ENCODE assay signal across 25 cellular contexts in the genomic region with DNA sequence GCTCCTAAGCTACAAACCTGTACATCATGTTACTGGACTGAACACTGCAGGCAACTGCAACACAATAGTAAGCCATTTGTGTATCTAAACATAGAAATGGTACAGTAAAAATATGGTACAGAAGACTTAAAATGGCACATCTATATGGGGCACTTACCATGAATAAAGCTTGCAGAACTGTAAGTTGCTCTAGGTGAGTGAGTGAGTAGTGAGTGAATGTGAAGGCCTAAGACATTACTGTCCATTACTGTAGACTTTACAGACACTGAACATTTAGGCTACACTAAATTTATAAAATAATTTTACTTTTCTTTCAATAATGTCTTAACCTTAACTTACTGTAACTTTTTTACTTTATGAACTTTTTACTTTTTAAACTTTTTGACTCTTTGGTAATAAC.
"Had no signal": no experiment of that assay in that cellular context is flagged by ENCODE, and none has a peak within 500 bp of the region (broad histone marks: within the 10 kb centered on the region; RNA-seq: fewer than 3 reads in every experiment).

No MANE protein-coding gene starts in this region.

- H3K4me1 ChIP-seq: breast epithelium had no signal

- H3K4me3 ChIP-seq: adrenal gland, body of pancreas, breast epithelium, Peyer's patch had no signal

- ATAC-seq: activated CD8-positive, alpha-beta T cell treated with anti-CD3 and anti-CD28 coated beads, Interleukin-2, amount 10 ng/mL, durations not matched to agents 7 days and 5 days; activated naive CD4-positive, alpha-beta T cell treated with anti-CD3 and anti-CD28 coated beads, Interleukin-2, amount 50 U/mL, for 72 hours; body of pancreas; PC-3; Right ventricle myocardium inferior had no signal

- FAIRE-seq: TTC549 had no signal

- DNase-seq: activated CD4-positive, alpha-beta T cell treated with anti-CD3 and anti-CD28 coated beads, Interleukin-2, amount 10 ng/mL, durations not matched to agents 7 days and 5 days; activated CD4-positive, alpha-beta T cell treated with anti-CD3 and anti-CD28 coated beads, Interleukin-2, amount 50 U/mL, for 48 hours; activated CD8-positive, alpha-beta T cell treated with anti-CD3 and anti-CD28 coated beads, Interleukin-2, amount 10 ng/mL, durations not matched to agents 7 days and 5 days; activated gamma-delta T cell treated with Interleukin-2 at 50 U/mL for 16 hours; activated naive CD4-positive, alpha-beta T cell treated with anti-CD3 and anti-CD28 coated beads for 36 hours; activated T-cell treated with anti-CD3 and anti-CD28 coated beads, Interleukin-2, amount 50 U/mL, for 24 hours; adrenal gland; body of pancreas; MM.1S; MV-4-11; NCI-H1092; NCI-H1436 treated with DMSO at 0.1 percent for 48 hours; NCI-H1694 treated with DMSO at 0.1 percent for 48 hours; NCI-H2029; NCI-H345; NCI-H524 treated with DMSO at 0.1 percent for 48 hours; NK-92 treated with Interleukin-12 subunit alpha and Interleukin-12 subunit beta, amount 100 ng/mL, for 24 hours; PC-3; Peyer's patch; SIG-M5 had no signal

- H3K27ac ChIP-seq: adrenal gland, body of pancreas, breast epithelium, Peyer's patch, RWPE1 had no signal

- H3K27me3 ChIP-seq: adrenal gland, body of pancreas, breast epithelium, Peyer's patch had no signal

- H3K36me3 ChIP-seq: adrenal gland, breast epithelium, Peyer's patch had no signal

- H3K9me3 ChIP-seq: adrenal gland, body of pancreas, breast epithelium, Peyer's patch had no signal
